ENCODE assay signal across 8 cellular contexts in the genomic region with DNA sequence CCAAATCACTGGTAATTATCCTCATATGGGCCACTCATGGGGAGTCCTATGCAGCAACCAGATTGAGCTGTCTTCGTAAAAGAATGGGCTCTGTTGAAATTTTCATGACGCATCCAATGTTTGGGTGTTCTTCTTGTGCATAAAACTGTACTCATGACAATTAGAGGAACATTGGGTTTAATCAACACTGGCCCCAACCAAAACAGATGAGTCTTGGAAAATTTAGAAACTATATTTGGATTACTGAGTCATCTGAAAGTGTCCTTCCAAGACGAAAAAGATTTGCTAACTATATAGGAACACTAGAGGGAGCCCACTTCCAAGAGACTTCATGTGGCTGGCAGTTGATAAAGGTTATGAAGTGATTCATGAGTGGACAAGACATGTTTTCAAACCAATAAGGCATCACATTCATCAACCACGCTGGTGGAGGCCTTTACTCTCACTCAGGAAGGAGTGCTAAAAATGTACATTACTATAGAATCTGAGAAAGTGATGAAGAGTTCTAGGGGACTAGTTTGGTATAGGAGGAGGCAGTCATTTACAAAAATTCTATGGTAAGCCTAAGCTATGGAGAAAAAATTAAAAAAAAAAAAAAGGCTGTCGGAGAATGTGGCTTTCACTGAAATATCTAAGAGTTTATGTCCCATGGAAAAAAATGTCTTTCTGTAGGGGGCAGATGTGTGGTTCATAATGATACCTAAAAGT.
DNase-seq lines count a peak whose midpoint lies in the region; ATAC-seq and TF ChIP-seq lines count a peak whose summit lies in the region.

No MANE protein-coding gene starts in this region.

- in situ Hi-C loops in SK-MEL-5 (cut with HindIII; ENCODE audit: low pct_unique_long_range_greater_than_20kb, low sequenced_read_pairs): no loop called here

- peak; percentile 84 for TF ChIP-seq CTCF in C4-2B (conservative IDR thresholded peaks at IDR 0.05)

- H3K27ac ChIP-seq in C4-2B: no peak overlapping the region

- peak; percentile 11 for DNase-seq in KG1 (lab: John Stamatoyannopoulos, UW)
- peak; percentile 89 for DNase-seq in SK-MEL-5 (ENCODE audit: low read depth, low spot score)
- DNase-seq in iPS-NIHi7 (ENCODE audit: extremely low spot score): peak; percentile 13
- DNase-seq in central memory CD4-positive, alpha-beta T cell: no peak
- DNase-seq in stimulated activated CD4-positive, alpha-beta T cell treated with anti-CD3 and anti-CD28 coated beads, Interleukin-2, amount 100 ng/mL, for 24 hours: no peak

- ATAC-seq in HG03095 (IDR thresholded peaks at IDR 0.05; ENCODE audit: unreplicated experiment): no peak
- ATAC-seq in activated CD4-positive, CD25-positive, alpha-beta regulatory T cell treated with anti-CD3 and anti-CD28 coated beads, Interleukin-2, amount 50 U/mL, for 24 hours: no peak

Comparison
In these comparisons a context has a peak if more than half of its experiments do, and no peak if none do; other contexts are left out.
1. DNase-seq: peak in KG1 (single experiment), SK-MEL-5 (single experiment) and iPS-NIHi7 (single experiment); none in central memory CD4-positive, alpha-beta T cell (single experiment) and stimulated activated CD4-positive, alpha-beta T cell treated with anti-CD3 and anti-CD28 coated beads, Interleukin-2, amount 100 ng/mL, for 24 hours (0 of 2).